ENCODE assay signal across 8 cellular contexts in genomic region chr7:74173866-74174605, GRCh38. TPM values are rescaled to one million over a fixed set of nuclear protein-coding genes. Genes with fewer than 3 reads are reported as not detected.
A peak's percentile ranks its signal among the peaks of the same experiment; 100 is the strongest.
DNase-seq lines count a peak whose midpoint lies in the region; ATAC-seq and TF ChIP-seq lines count a peak whose summit lies in the region.

EIF4H (plus strand) TSS chr7:74174356; CDS start chr7:74174384, 28 bp downstream.

- WGBS in SK-N-SH (ENCODE audit: low lambda C conversion rate), result 3% methylated on average over 11 of the region's 95 CpGs

- peaks cover 11 to 24% of the 10 kb centered on the region in 2 experiments; a peak in 3 of 4 replicates for H3K4me1 ChIP-seq in SK-N-SH (ENCODE audit: control insufficient read depth in 1 of 2, insufficient read depth in 2 of 2, low read depth in 1 of 2, low read length in 1 of 2)

- H3K4me2 ChIP-seq in SK-N-SH, result peak within 1 kb of the TSS; percentile 95

- 0 out of 2 replicates have a peak, but pooled peaks have one; percentile 10 for TF ChIP-seq RAD21 in SK-N-SH (IDR thresholded peaks at IDR 0.05; ENCODE audit: low read length)

- peak; percentile 82 for ATAC-seq in HG02588 (IDR thresholded peaks at IDR 0.05; ENCODE audit: unreplicated experiment)

- CTCF ChIA-PET in SK-N-SH (lab: Yijun Ruan, JAX), result interaction anchor here (0.6 to 1.3 kb wide), 6 partner anchors 34 to 476 kb away, joined by 3 to 4 read pairs (median 3); no protein-coding TSS in a partner anchor

- POLR2A ChIA-PET in SK-N-SH (lab: Yijun Ruan, JAX), result interaction anchor here (0.6 to 3.2 kb wide), 21 partner anchors 9 to 550 kb away, joined by 3 to 16 read pairs (median 4); partner anchors contain the start of genes LIMK1 and MLXIPL

- H3K36me3 ChIP-seq in SK-N-SH (replicated peaks in 1 of 2; ENCODE audit: control insufficient read depth in 1 of 2, insufficient read depth in 2 of 2, low read length in 1 of 2), result peaks cover 23 to 32% of the 10 kb centered on the region in 2 experiments

- peaks cover 6% of the 10 kb centered on the region for H3F3A ChIP-seq in SK-N-SH (replicated peaks; ENCODE audit: insufficient read depth)

- H2AFZ ChIP-seq in SK-N-SH (ENCODE audit: low read depth), result peak within 1 kb of the TSS; percentile 90

- TF ChIP-seq EP300 in SK-N-SH (IDR thresholded peaks at IDR 0.05; ENCODE audit: borderline replicate concordance in 1 of 2, low read depth in 1 of 2, low read length in 1 of 2), result peak in 1 of 2 experiments; percentile 38; a peak in 1 of 4 replicates

- no peaks in the 10 kb centered on the region for H3K9me3 ChIP-seq in SK-N-SH

- no peak for TF ChIP-seq CTCF in SK-N-SH (IDR thresholded peaks at IDR 0.05)

- peaks cover 57% of the 10 kb centered on the region for H3K79me2 ChIP-seq in SK-N-SH (ENCODE audit: insufficient read depth)

- peak within 1 kb of the TSS; percentile 95 for H3K9ac ChIP-seq in SK-N-SH

- peaks cover 45% of the 10 kb centered on the region for H4K20me1 ChIP-seq in SK-N-SH (ENCODE audit: insufficient read depth)

- DNase-seq in NCI-H1092 (lab: John Stamatoyannopoulos, UW) (peak; percentile 94), SK-N-SH (peak; percentile 100), globus pallidus (ENCODE audit: low spot score) (peak; percentile 92), nucleus accumbens (lab: John Stamatoyannopoulos, UW) (peak; percentile 39 to 96 (median 90)), superior temporal gyrus (ENCODE audit: extremely low spot score) (peak; percentile 90)
- DNase-seq in activated naive CD4-positive, alpha-beta T cell treated with anti-CD3 and anti-CD28 coated beads, Interleukin-2, amount 50 U/mL, for 16 hours, result peak; percentile 95

- H3K9me2 ChIP-seq in SK-N-SH, result no peaks in the 10 kb centered on the region

- H3K27ac ChIP-seq in SK-N-SH (ENCODE audit: low read depth in 2 of 2, low read length in 1 of 2), result peak within 1 kb of the TSS; percentile 76 to 84

- no peaks in the 10 kb centered on the region for H3K27me3 ChIP-seq in SK-N-SH (ENCODE audit: insufficient read depth)

- peak within 1 kb of the TSS; percentile 80 for H3K4me3 ChIP-seq in GM08714 (ENCODE audit: low read length)
- H3K4me3 ChIP-seq in SK-N-SH (ENCODE audit: low read depth in 2 of 2, low read length in 1 of 2), result peak within 1 kb of the TSS; percentile 72 to 88

TF ChIP-seq in SK-N-SH, 30 proteins besides CTCF, POLR2A, EP300 and RAD21:
- TF ChIP-seq NRF1 (IDR thresholded peaks at IDR 0.05; ENCODE audit: low read depth, low read length) (peak; percentile 90), SMC3 (IDR thresholded peaks at IDR 0.05; ENCODE audit: low read depth, low read length) (peak; percentile 18; the same call in 1 of the 2 replicates), USF2 (IDR thresholded peaks at IDR 0.05; ENCODE audit: borderline replicate concordance, low read depth, low read length) (no peak; the same call in 1 of the 2 replicates), CHD2 (IDR thresholded peaks at IDR 0.05; ENCODE audit: low read length, partially characterized antibody) (peak; percentile 15), NFIC (IDR thresholded peaks at IDR 0.05; ENCODE audit: borderline replicate concordance) (peak; percentile 82), SIN3A (IDR thresholded peaks at IDR 0.05; ENCODE audit: borderline replicate concordance, low read depth, low read length) (no peak), FOXJ3 (CRISPR knock-in tag; IDR thresholded peaks at IDR 0.05) (no peak), POLR2AphosphoS5 (IDR thresholded peaks at IDR 0.05; ENCODE audit: low read depth, low read length) (peak; percentile 88), TCF12 (IDR thresholded peaks at IDR 0.05) (peak; percentile 29; the same call in 1 of the 2 replicates), USF1 (IDR thresholded peaks at IDR 0.05; ENCODE audit: borderline replicate concordance, low read depth) (peak; percentile 92), RXRA (IDR thresholded peaks at IDR 0.05; ENCODE audit: borderline replicate concordance, low read depth) (no peak), MXI1 (IDR thresholded peaks at IDR 0.05; ENCODE audit: low read depth, low read length) (peak; percentile 99), TAF1 (IDR thresholded peaks at IDR 0.05; ENCODE audit: borderline replicate concordance, low read depth, low read length) (peak; percentile 84), PBX3 (IDR thresholded peaks at IDR 0.05) (no peak), MAX (IDR thresholded peaks at IDR 0.05; ENCODE audit: low read depth) (peak; percentile 95), FOXM1 (IDR thresholded peaks at IDR 0.05; ENCODE audit: low read depth) (no peak), GABPA (IDR thresholded peaks at IDR 0.05; ENCODE audit: low read depth) (no peak), IRF3 (IDR thresholded peaks at IDR 0.05; ENCODE audit: low read depth, low read length) (no peak), REST (IDR thresholded peaks at IDR 0.05; ENCODE audit: low read depth, low read length) (peak; percentile 38; the same call in 1 of the 2 replicates), RCOR1 (IDR thresholded peaks at IDR 0.05; ENCODE audit: low read length) (peak; percentile 26; the same call in 1 of the 2 replicates), JUND (IDR thresholded peaks at IDR 0.05) (no peak), RFX5 (IDR thresholded peaks at IDR 0.05; ENCODE audit: low read length) (no peak), EZH2phosphoT487 (IDR thresholded peaks at IDR 0.05; ENCODE audit: borderline replicate concordance, low read depth) (no peak), ELF1 (IDR thresholded peaks at IDR 0.05) (no peak), YY1 (IDR thresholded peaks at IDR 0.05; ENCODE audit: low read depth) (peak; percentile 85)

RNA-seq across cellular contexts. Expression of gene EIF4H, which starts in this region (rescaled TPM):
- polyA plus RNA-seq in SK-N-SH (2012; rRNA removed), result 443 and 468 TPM in 2 replicates
- 373 and 432 TPM in 2 replicates for polyA plus RNA-seq in SK-N-SH (2012; cell fraction: cytosol; rRNA removed)
- 258 and 306 TPM in 2 replicates for polyA plus RNA-seq in SK-N-SH (2012; cell fraction: nucleus; rRNA removed)

Comparison
In these comparisons a context has a peak if more than half of its experiments do, and no peak if none do; other contexts are left out.
1. Peak in every context shown above with its lines: DNase-seq, ATAC-seq, H3K4me3 ChIP-seq and H3K27ac ChIP-seq.